20 cellular contexts compared by ENCODE assay signal in genomic region chr7:77980087-77980713, GRCh38.
"Had no signal": no experiment of that assay in that cellular context is flagged by ENCODE, and none has a peak within 500 bp of the region (broad histone marks: within the 10 kb centered on the region; RNA-seq: fewer than 3 reads in every experiment).

No MANE protein-coding gene starts in this region.

- H3K27ac ChIP-seq: foreskin keratinocyte, parathyroid adenoma, prostate gland, right lobe of liver, stomach had no signal

- H3K4me3 ChIP-seq: prostate gland, right lobe of liver, stomach had no signal

- H3K9ac ChIP-seq: parathyroid adenoma had no signal

- ATAC-seq: esophagus mucosa; foreskin keratinocyte; left lobe of liver; natural killer cell treated with Interleukin-12 subunit alpha and Interleukin-12 subunit beta and Interleukin-15 and Interleukin-18, amount 100 ng/mL, for 72 hours; right lobe of liver had no signal

- H3K36me3 Mint-ChIP-seq: memory B cell; mesothelial cell of epicardium; natural killer cell treated with Interleukin-12 subunit alpha and Interleukin-12 subunit beta and Interleukin-15 and Interleukin-18, amount 100 ng/mL, for 72 hours had no signal

- H3K9me3 ChIP-seq: prostate gland, right lobe of liver, stomach had no signal

- H3K36me3 ChIP-seq: prostate gland, right lobe of liver, stomach had no signal

- DNase-seq: effector memory CD4-positive, alpha-beta T cell; foreskin keratinocyte; head of caudate nucleus; hippocampal formation; kidney glomerular epithelial cell; occipital lobe; retina; right lobe of liver; stimulated activated CD4-positive, alpha-beta T cell treated with anti-CD3 and anti-CD28 coated beads, Interleukin-2, amount 100 ng/mL, for 24 hours; stimulated activated CD4-positive, alpha-beta T cell treated with anti-CD3 and anti-CD28 coated beads, Interleukin-4, amount 100 ng/mL, for 4 hours; stimulated activated naive CD4-positive, alpha-beta T cell; stomach; trophoblast cell had no signal

- H3K4me1 ChIP-seq: foreskin keratinocyte, prostate gland, right lobe of liver, stomach had no signal

- H3K79me2 ChIP-seq: parathyroid adenoma had no signal

- H3K27me3 ChIP-seq: foreskin keratinocyte, right lobe of liver, stomach had no signal

- H3K4me3 Mint-ChIP-seq: memory B cell; mesothelial cell of epicardium; natural killer cell treated with Interleukin-12 subunit alpha and Interleukin-12 subunit beta and Interleukin-15 and Interleukin-18, amount 100 ng/mL, for 72 hours had no signal

- H3K9me3 Mint-ChIP-seq: memory B cell; natural killer cell treated with Interleukin-12 subunit alpha and Interleukin-12 subunit beta and Interleukin-15 and Interleukin-18, amount 100 ng/mL, for 72 hours had no signal

- H2AFZ ChIP-seq: parathyroid adenoma had no signal

- H3K27ac Mint-ChIP-seq: memory B cell; mesothelial cell of epicardium; natural killer cell treated with Interleukin-12 subunit alpha and Interleukin-12 subunit beta and Interleukin-15 and Interleukin-18, amount 100 ng/mL, for 72 hours had no signal
